8 cellular contexts compared by ENCODE assay signal in the genomic region with DNA sequence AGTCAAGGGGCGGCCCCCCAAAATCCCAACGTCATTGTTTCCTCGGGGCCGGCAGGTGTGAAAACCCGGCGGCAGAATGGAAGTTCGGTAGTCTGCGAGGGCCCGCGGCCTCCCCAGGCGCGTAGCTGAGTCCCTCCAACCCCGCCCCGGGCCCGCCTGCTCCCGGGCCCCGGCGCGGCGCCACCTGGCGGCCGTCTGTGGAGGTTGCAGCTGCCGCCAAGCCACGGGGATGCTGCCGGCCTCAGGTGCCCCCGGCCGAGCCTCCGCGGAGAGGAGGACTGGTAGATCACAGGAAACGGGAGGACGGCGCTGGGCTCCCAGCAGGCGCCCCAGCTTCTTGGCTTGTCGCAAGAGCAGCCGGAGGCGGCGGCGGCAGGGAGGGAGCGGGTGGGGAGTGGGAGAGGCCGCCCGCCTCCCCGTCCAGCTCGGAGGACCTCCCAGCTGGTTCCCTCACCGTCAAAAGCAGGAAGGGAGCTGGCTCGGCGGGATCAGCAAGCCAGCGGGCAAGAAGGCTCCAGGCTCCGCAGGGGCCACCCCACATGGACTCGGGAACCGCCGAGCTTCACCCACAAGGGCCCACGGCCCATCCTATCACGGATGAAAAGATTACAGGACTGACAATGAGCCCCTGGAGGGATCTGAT.
DNase-seq lines count a peak whose midpoint lies in the region; FAIRE-seq and TF ChIP-seq lines count a peak whose summit lies in the region.
"Not testable (repeated sequence)": the region's sequence is repeated elsewhere in the genome, so short reads cannot be mapped to it uniquely, and the experiment has no call there.

No MANE protein-coding gene starts in this region.

- intact Hi-C loops in testis (cut with DNase I; ENCODE audit: low total_unique reads): not testable (repeated sequence)

- H3K27me3 Mint-ChIP-seq in progenitor cell of endocrine pancreas: not testable (repeated sequence)

- TF ChIP-seq CTCF in GM10248 (IDR thresholded peaks at IDR 0.05; ENCODE audit: control extremely low read depth, extremely low read depth, low read depth, missing control alignments) (peak; percentile 41), cardiac muscle cell (IDR thresholded peaks at IDR 0.05; ENCODE audit: low read depth, low read length) (peak; percentile 42), progenitor cell of endocrine pancreas (IDR thresholded peaks at IDR 0.05; ENCODE audit: unreplicated experiment) (peak; percentile 42), testis (IDR thresholded peaks at IDR 0.05) (peak; percentile 30 to 83 (median 36))

- H3K27ac Mint-ChIP-seq in progenitor cell of endocrine pancreas: not testable (repeated sequence)

- not testable (repeated sequence) for H3K36me3 ChIP-seq in cardiac muscle cell; testis (ENCODE audit: low read depth, missing control alignments)

- not testable (repeated sequence) for H3K9me3 Mint-ChIP-seq in progenitor cell of endocrine pancreas (ENCODE audit: low read depth)

- H3K9me3 ChIP-seq in cardiac muscle cell (ENCODE audit: low read depth); testis: not testable (repeated sequence)

- H3K4me1 ChIP-seq in cardiac muscle cell (ENCODE audit: low read depth); testis: not testable (repeated sequence)

- FAIRE-seq in H54 (lab: Jason Lieb, UNC): peak; percentile 43

- not testable (repeated sequence) for H3K4me1 Mint-ChIP-seq in progenitor cell of endocrine pancreas (ENCODE audit: low read depth)

- peak overlapping the region; percentile 41 for H3K4me3 Mint-ChIP-seq in progenitor cell of endocrine pancreas (ENCODE audit: low read depth)

- CTCF ChIA-PET in GM10248 (lab: Yijun Ruan, JAX): not testable (repeated sequence)

- DNase-seq in GM10248 (ENCODE audit: extremely low spot score); H54 (ENCODE audit: insufficient read length, low spot score): not testable (repeated sequence)
- DNase-seq in Jurkat, Clone E6-1 (ENCODE audit: low read depth, low spot score): peak; percentile 21
- DNase-seq in T-helper 9 cell (peak; percentile 35), cardiac muscle cell (ENCODE audit: low read depth in 1 of 2, low spot score in 1 of 2) (peak; percentile 59 to 75), progenitor cell of endocrine pancreas (ENCODE audit: low spot score, unreplicated experiment) (peak; percentile 62), testis (peak; percentile 57)
- DNase-seq in activated naive CD8-positive, alpha-beta T cell treated with anti-CD3 and anti-CD28 coated beads, Interleukin-2, amount 50 U/mL, for 16 hours (ENCODE audit: low read depth, low spot score): peak; percentile 47

- TF ChIP-seq POLR2A in H54 (IDR thresholded peaks at IDR 0.05; ENCODE audit: low read depth, low read length); testis (IDR thresholded peaks at IDR 0.05): not testable (repeated sequence)

- H3K4me3 ChIP-seq in Jurkat, Clone E6-1 (ENCODE audit: low read length): not testable (repeated sequence)
- H3K4me3 ChIP-seq in cardiac muscle cell: peak overlapping the region; percentile 16
- peak overlapping the region; percentile 26 to 37 for H3K4me3 ChIP-seq in testis

- no CpG with 5 or more reads among the region's 53 CpGs for WGBS in testis, 2 donors

- H3K36me3 Mint-ChIP-seq in progenitor cell of endocrine pancreas (ENCODE audit: insufficient read depth): not testable (repeated sequence)

- POLR2A ChIA-PET in GM10248 (lab: Yijun Ruan, JAX): not testable (repeated sequence)

- not testable (repeated sequence) for H3K27ac ChIP-seq in cardiac muscle cell
- H3K27ac ChIP-seq in testis: peak overlapping the region in 1 of 2 donors; percentile 69

- H3K27me3 ChIP-seq in cardiac muscle cell, testis: not testable (repeated sequence)
